ENCODE assay signal across 24 cellular contexts in the genomic region with DNA sequence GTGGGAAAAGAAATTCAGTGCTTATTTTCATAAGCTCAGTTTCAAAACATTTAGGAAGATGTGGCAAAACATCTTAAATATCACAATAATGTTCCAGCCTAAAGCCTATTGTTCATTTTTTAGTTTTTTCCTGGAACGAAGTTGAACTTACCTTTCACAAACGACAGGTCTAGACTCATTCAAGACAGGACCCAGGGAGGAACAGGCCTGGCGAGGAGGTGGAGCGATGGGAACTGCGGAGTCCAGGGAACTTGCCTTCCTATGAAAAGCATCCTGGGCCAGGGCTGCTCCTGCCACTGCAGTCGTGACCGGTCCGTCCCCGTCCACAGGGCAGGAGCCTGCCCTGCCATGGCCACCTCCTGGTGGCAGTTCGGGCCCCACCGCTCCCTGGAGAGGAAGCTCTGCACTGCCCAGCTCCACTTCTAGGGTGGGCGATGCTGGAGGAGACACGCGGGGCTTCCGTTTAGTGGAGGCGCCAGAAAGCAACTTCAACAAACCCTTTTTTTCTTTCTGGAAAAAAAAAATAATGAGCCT.
"Had no signal": no experiment of that assay in that cellular context is flagged by ENCODE, and none has a peak within 500 bp of the region (broad histone marks: within the 10 kb centered on the region; RNA-seq: fewer than 3 reads in every experiment).

No MANE protein-coding gene starts in this region.

- H3K4me3 Mint-ChIP-seq: immature natural killer cell; natural killer cell treated with Interleukin-12 subunit alpha and Interleukin-12 subunit beta and Interleukin-15 and Interleukin-18, amount 100 ng/mL, for 72 hours; stimulated activated memory B cell treated with anti-CD40 and anti-IgM and Interleukin-4, amounts not matched to agents 10 μg/mL and 1 μg/mL and 100 μg/mL, for 72 hours; stimulated activated naive CD8-positive, alpha-beta T cell treated with anti-CD3 and anti-CD28 coated beads, Interleukin-15, Interleukin-2, amounts not matched to agents 100 ng/mL and 50 ng/mL, for 24 hours had no signal

- H3K27ac ChIP-seq: esophagus muscularis mucosa, gastroesophageal sphincter, left ventricle myocardium inferior, lower lobe of right lung, psoas muscle, right lobe of liver, tibial artery, upper lobe of right lung, vagina had no signal

- H3K36me3 Mint-ChIP-seq: natural killer cell treated with Interleukin-12 subunit alpha and Interleukin-12 subunit beta and Interleukin-15 and Interleukin-18, amount 100 ng/mL, for 72 hours had no signal

- H3K4me3 ChIP-seq: esophagus muscularis mucosa, gastroesophageal sphincter, left ventricle myocardium inferior, lower lobe of right lung, psoas muscle, right lobe of liver, tibial artery, upper lobe of right lung, vagina had no signal

- H3K4me1 ChIP-seq: lower lobe of right lung, psoas muscle, upper lobe of right lung had no signal

- DNase-seq: dermis blood vessel endothelial cell; glutamatergic neuron; immature natural killer cell; kidney; left cardiac atrium; left ventricle myocardium inferior; lower lobe of right lung; mesenchymal stem cell; midbrain; psoas muscle; retina; right lobe of liver; stimulated activated CD4-positive, alpha-beta T cell treated with anti-CD3 and anti-CD28 coated beads, Interleukin-4, amount 100 ng/mL, for 1 hour; stimulated activated CD8-positive, alpha-beta memory T cell treated with anti-CD3 and anti-CD28 coated beads, Interleukin-4, amount 100 ng/mL, for 48 hours; tibial artery; upper lobe of right lung had no signal

- H3K9me3 Mint-ChIP-seq: immature natural killer cell; natural killer cell treated with Interleukin-12 subunit alpha and Interleukin-12 subunit beta and Interleukin-15 and Interleukin-18, amount 100 ng/mL, for 72 hours; stimulated activated memory B cell treated with anti-CD40 and anti-IgM and Interleukin-4, amounts not matched to agents 10 μg/mL and 1 μg/mL and 100 μg/mL, for 72 hours; stimulated activated naive CD8-positive, alpha-beta T cell treated with anti-CD3 and anti-CD28 coated beads, Interleukin-15, Interleukin-2, amounts not matched to agents 100 ng/mL and 50 ng/mL, for 24 hours had no signal

- H3K27me3 Mint-ChIP-seq: natural killer cell treated with Interleukin-12 subunit alpha and Interleukin-12 subunit beta and Interleukin-15 and Interleukin-18, amount 100 ng/mL, for 72 hours; stimulated activated memory B cell treated with anti-CD40 and anti-IgM and Interleukin-4, amounts not matched to agents 10 μg/mL and 1 μg/mL and 100 μg/mL, for 72 hours had no signal

- H3K9me3 ChIP-seq: esophagus muscularis mucosa, gastroesophageal sphincter, left ventricle myocardium inferior, lower lobe of right lung, psoas muscle, right lobe of liver, tibial artery, upper lobe of right lung, vagina had no signal

- H3K4me1 Mint-ChIP-seq: immature natural killer cell; stimulated activated memory B cell treated with anti-CD40 and anti-IgM and Interleukin-4, amounts not matched to agents 10 μg/mL and 1 μg/mL and 100 μg/mL, for 72 hours had no signal

- FAIRE-seq: colon, endothelial cell of umbilical vein, kidney had no signal

- H3K27me3 ChIP-seq: esophagus muscularis mucosa, gastroesophageal sphincter, right lobe of liver, tibial artery, upper lobe of right lung, vagina had no signal

- H3K27ac Mint-ChIP-seq: immature natural killer cell; natural killer cell treated with Interleukin-12 subunit alpha and Interleukin-12 subunit beta and Interleukin-15 and Interleukin-18, amount 100 ng/mL, for 72 hours; stimulated activated memory B cell treated with anti-CD40 and anti-IgM and Interleukin-4, amounts not matched to agents 10 μg/mL and 1 μg/mL and 100 μg/mL, for 72 hours; stimulated activated naive CD8-positive, alpha-beta T cell treated with anti-CD3 and anti-CD28 coated beads, Interleukin-15, Interleukin-2, amounts not matched to agents 100 ng/mL and 50 ng/mL, for 24 hours had no signal

- ATAC-seq: gastroesophageal sphincter; left cardiac atrium; lower lobe of right lung; natural killer cell treated with Interleukin-12 subunit alpha and Interleukin-12 subunit beta and Interleukin-15 and Interleukin-18, amount 100 ng/mL, for 72 hours; psoas muscle; right lobe of liver; stimulated activated memory B cell treated with anti-CD40 and anti-IgM and Interleukin-4, amounts not matched to agents 10 μg/mL and 1 μg/mL and 100 μg/mL, for 72 hours; upper lobe of right lung had no signal
